In genomic region chr12:21296751-21297406, GRCh38 we compare ENCODE assay signal across 1 cellular context.
TF ChIP-seq lines count a peak whose summit lies in the region.

No MANE protein-coding gene starts in this region.

TF ChIP-seq in GM23338, 12 proteins besides CTCF, POLR2A, EP300 and RAD21 (continued from another document):
- TF ChIP-seq ZNF462 (CRISPR knock-in tag; IDR thresholded peaks at IDR 0.05), result no peak
- no peak for TF ChIP-seq ETS1 (IDR thresholded peaks at IDR 0.05)
TF ChIP-seq in GM23338: peak in this region for 0.
